ENCODE assay signal across 9 cellular contexts in the genomic region with DNA sequence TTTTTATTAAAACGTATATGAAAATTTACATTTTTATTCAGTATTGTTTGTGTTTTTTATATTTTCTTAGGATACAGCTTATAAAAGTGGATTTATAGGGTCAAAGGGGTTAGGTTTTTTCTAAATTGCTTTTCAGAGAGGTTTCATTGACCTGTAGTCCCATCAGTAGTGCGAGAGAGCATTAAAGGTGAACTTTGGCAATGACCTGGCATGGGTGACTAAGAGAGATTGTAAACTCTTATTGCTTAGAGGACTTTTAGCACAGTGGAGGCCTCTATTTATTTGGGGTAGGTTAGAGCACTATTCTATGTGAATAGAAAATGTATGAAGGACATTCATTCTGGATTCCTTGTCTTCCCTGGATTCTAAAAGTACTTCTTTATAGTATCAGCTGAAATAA. TPM values are rescaled to one million over a fixed set of nuclear protein-coding genes. Genes with fewer than 3 reads are reported as not detected.
"Had no signal": no experiment of that assay in that cellular context is flagged by ENCODE, and none has a peak within 500 bp of the region (broad histone marks: within the 10 kb centered on the region; RNA-seq: fewer than 3 reads in every experiment).

No MANE protein-coding gene starts in this region.

- H3K27ac ChIP-seq: HL-60 had no signal

- DNase-seq: IMR-90, KBM-7, KG1 had no signal

- H3K4me3 ChIP-seq: K562 had no signal

- ATAC-seq: K562 had no signal

- FAIRE-seq: HTR-8/SVneo, K562 had no signal

RNA-seq across cellular contexts. Expression of gene TNP1, which starts 16.0 kb away (rescaled TPM):
- total RNA-seq: HT-29, HT1080, IMR-90, K562 had no signal
- polyA plus RNA-seq: IgD-negative memory B cell, IMR-90, K562 had no signal
